1 cellular context compared by ENCODE assay signal in the genomic region with DNA sequence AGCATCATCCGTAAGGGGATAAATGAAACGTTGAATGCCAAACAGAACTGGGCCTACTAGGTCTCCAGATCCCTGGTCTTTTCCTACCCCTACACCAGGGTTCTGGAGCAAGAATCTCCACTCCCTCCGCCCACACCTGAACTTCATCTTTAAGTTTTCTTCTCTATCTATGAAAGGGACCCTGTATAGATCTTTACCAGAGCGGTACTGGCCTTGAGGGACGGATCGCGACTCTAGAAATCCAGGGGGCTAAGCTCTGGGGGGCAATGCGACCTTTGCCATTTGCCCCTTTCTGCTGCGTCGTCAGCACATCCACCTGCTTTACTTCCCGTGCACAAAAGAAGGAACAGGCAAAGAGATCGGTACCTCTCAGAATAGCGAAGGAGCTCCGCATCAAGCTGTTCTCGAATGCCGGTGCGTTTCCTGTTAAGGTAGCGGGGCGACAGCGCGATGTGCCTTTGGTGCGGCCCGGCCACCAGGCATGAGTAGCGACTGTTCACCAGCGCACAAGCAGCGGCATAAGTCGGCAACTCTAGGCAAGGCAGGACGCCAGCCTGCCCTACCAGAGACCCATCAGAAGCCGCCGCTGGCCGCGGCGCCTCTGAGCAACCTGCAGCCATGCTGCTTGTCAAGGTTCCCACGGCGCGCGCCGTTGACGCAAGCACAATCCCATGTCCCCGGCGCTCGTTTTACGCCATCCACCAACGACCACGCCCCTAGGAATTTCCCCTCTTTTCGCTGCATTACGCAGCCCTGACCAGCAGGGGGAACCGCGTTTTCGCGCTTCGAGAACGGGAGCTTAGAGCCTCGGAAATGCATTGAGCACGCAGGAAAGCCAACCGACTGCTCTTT.
TF ChIP-seq lines count a peak whose summit lies in the region.

Gene POLR1F, minus strand, starts transcription at position 641 of the 852 bp plus-strand sequence. Its CDS starts 21 bp downstream, at position 620.

TF ChIP-seq in HepG2, 621 proteins besides CTCF, POLR2A, EP300 and RAD21 (continued from another document and continues in another):
- TF ChIP-seq, protein P1, sequence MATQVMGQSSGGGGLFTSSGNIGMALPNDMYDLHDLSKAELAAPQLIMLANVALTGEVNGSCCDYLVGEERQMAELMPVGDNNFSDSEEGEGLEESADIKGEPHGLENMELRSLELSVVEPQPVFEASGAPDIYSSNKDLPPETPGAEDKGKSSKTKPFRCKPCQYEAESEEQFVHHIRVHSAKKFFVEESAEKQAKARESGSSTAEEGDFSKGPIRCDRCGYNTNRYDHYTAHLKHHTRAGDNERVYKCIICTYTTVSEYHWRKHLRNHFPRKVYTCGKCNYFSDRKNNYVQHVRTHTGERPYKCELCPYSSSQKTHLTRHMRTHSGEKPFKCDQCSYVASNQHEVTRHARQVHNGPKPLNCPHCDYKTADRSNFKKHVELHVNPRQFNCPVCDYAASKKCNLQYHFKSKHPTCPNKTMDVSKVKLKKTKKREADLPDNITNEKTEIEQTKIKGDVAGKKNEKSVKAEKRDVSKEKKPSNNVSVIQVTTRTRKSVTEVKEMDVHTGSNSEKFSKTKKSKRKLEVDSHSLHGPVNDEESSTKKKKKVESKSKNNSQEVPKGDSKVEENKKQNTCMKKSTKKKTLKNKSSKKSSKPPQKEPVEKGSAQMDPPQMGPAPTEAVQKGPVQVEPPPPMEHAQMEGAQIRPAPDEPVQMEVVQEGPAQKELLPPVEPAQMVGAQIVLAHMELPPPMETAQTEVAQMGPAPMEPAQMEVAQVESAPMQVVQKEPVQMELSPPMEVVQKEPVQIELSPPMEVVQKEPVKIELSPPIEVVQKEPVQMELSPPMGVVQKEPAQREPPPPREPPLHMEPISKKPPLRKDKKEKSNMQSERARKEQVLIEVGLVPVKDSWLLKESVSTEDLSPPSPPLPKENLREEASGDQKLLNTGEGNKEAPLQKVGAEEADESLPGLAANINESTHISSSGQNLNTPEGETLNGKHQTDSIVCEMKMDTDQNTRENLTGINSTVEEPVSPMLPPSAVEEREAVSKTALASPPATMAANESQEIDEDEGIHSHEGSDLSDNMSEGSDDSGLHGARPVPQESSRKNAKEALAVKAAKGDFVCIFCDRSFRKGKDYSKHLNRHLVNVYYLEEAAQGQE (IDR thresholded peaks at IDR 0.05; ENCODE audit: borderline replicate concordance in 1 of 2, low read depth in 1 of 2, low read length in 2 of 2), result 0 out of 4 replicates have a peak, but pooled peaks of 1 of the 2 experiments have one; percentile 33
- TF ChIP-seq ZKSCAN8 (CRISPR knock-in tag; IDR thresholded peaks at IDR 0.05; ENCODE audit: borderline replicate concordance) (0 out of 2 replicates have a peak, but pooled peaks have one; percentile 62), AGO1 (IDR thresholded peaks at IDR 0.05; ENCODE audit: low read depth, low read length, poor library complexity, severe bottlenecking) (no peak), JUN (CRISPR knock-in tag; IDR thresholded peaks at IDR 0.05) (no peak), HNF1B (CRISPR knock-in tag; IDR thresholded peaks at IDR 0.05) (peak; percentile 52; the same call in 1 of the 2 replicates), E2F5 (CRISPR knock-in tag; conservative IDR thresholded peaks at IDR 0.05) (peak; percentile 86), ZNF451 (CRISPR knock-in tag; IDR thresholded peaks at IDR 0.05) (no peak), ZBTB7A (CRISPR knock-in tag; IDR thresholded peaks at IDR 0.05) (peak; percentile 64; the same call in 1 of the 2 replicates), ZBTB39 (CRISPR knock-in tag; IDR thresholded peaks at IDR 0.05) (no peak), ZNF746 (CRISPR knock-in tag; IDR thresholded peaks at IDR 0.05) (no peak), ZNF737 (CRISPR knock-in tag; IDR thresholded peaks at IDR 0.05; ENCODE audit: borderline replicate concordance) (peak; percentile 31; the same call in 1 of the 2 replicates), FOXK2 (IDR thresholded peaks at IDR 0.05) (no peak), FOXK1 (CRISPR knock-in tag; IDR thresholded peaks at IDR 0.05; ENCODE audit: borderline replicate concordance, low read depth) (peak; percentile 92), ATF2 (CRISPR knock-in tag; IDR thresholded peaks at IDR 0.05) (peak; percentile 88), ZNF281 (CRISPR knock-in tag; IDR thresholded peaks at IDR 0.05; ENCODE audit: borderline replicate concordance) (no peak), ZNF3 (CRISPR knock-in tag; IDR thresholded peaks at IDR 0.05) (0 out of 2 replicates have a peak, but pooled peaks have one; percentile 29), NCOA2 (CRISPR knock-in tag; IDR thresholded peaks at IDR 0.05) (peak; percentile 56), ZNF484 (CRISPR knock-in tag; IDR thresholded peaks at IDR 0.05; ENCODE audit: borderline replicate concordance, low read depth) (no peak), RBM22 (optimal IDR thresholded peaks at IDR 0.05; ENCODE audit: low read length) (no peak), SIN3B (IDR thresholded peaks at IDR 0.05; ENCODE audit: low read length) (peak; percentile 91), RFX5 (IDR thresholded peaks at IDR 0.05; ENCODE audit: low read depth, low read length) (0 out of 2 replicates have a peak, but pooled peaks have one; percentile 43), FOXO4 (CRISPR knock-in tag; conservative IDR thresholded peaks at IDR 0.05) (no peak)
- TF ChIP-seq, protein P2, sequence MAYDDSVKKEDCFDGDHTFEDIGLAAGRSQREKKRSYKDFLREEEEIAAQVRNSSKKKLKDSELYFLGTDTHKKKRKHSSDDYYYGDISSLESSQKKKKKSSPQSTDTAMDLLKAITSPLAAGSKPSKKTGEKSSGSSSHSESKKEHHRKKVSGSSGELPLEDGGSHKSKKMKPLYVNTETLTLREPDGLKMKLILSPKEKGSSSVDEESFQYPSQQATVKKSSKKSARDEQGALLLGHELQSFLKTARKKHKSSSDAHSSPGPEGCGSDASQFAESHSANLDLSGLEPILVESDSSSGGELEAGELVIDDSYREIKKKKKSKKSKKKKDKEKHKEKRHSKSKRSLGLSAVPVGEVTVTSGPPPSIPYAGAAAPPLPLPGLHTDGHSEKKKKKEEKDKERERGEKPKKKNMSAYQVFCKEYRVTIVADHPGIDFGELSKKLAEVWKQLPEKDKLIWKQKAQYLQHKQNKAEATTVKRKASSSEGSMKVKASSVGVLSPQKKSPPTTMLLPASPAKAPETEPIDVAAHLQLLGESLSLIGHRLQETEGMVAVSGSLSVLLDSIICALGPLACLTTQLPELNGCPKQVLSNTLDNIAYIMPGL (CRISPR knock-in tag; IDR thresholded peaks at IDR 0.05; ENCODE audit: borderline replicate concordance in 1 of 2, low read depth in 1 of 2), result peak; percentile 87 to 93
- TF ChIP-seq, protein P3, sequence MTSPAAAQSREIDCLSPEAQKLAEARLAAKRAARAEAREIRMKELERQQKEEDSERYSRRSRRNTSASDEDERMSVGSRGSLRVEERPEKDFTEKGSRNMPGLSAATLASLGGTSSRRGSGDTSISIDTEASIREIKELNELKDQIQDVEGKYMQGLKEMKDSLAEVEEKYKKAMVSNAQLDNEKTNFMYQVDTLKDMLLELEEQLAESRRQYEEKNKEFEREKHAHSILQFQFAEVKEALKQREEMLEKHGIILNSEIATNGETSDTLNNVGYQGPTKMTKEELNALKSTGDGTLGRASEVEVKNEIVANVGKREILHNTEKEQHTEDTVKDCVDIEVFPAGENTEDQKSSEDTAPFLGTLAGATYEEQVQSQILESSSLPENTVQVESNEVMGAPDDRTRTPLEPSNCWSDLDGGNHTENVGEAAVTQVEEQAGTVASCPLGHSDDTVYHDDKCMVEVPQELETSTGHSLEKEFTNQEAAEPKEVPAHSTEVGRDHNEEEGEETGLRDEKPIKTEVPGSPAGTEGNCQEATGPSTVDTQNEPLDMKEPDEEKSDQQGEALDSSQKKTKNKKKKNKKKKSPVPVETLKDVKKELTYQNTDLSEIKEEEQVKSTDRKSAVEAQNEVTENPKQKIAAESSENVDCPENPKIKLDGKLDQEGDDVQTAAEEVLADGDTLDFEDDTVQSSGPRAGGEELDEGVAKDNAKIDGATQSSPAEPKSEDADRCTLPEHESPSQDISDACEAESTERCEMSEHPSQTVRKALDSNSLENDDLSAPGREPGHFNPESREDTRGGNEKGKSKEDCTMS (CRISPR knock-in tag; conservative IDR thresholded peaks at IDR 0.05), result no peak
- TF ChIP-seq, protein P4, sequence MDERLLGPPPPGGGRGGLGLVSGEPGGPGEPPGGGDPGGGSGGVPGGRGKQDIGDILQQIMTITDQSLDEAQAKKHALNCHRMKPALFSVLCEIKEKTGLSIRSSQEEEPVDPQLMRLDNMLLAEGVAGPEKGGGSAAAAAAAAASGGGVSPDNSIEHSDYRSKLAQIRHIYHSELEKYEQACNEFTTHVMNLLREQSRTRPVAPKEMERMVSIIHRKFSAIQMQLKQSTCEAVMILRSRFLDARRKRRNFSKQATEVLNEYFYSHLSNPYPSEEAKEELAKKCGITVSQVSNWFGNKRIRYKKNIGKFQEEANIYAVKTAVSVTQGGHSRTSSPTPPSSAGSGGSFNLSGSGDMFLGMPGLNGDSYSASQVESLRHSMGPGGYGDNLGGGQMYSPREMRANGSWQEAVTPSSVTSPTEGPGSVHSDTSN (CRISPR knock-in tag; IDR thresholded peaks at IDR 0.05), result no peak
- TF ChIP-seq, protein P5, sequence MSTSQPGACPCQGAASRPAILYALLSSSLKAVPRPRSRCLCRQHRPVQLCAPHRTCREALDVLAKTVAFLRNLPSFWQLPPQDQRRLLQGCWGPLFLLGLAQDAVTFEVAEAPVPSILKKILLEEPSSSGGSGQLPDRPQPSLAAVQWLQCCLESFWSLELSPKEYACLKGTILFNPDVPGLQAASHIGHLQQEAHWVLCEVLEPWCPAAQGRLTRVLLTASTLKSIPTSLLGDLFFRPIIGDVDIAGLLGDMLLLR (CRISPR knock-in tag; IDR thresholded peaks at IDR 0.05), result peak; percentile 60; the same call in 1 of the 2 replicates
